Comparison of ENCODE assay signal across 29 cellular contexts in genomic region chr3:125067225-125067624, GRCh38. TPM values are rescaled to one million over a fixed set of nuclear protein-coding genes. Genes with fewer than 3 reads are reported as not detected.
A peak's percentile ranks its signal among the peaks of the same experiment; 100 is the strongest.
DNase-seq lines count a peak whose midpoint lies in the region; ATAC-seq, FAIRE-seq and TF ChIP-seq lines count a peak whose summit lies in the region.
"Had no signal": no experiment of that assay in that cellular context is flagged by ENCODE, and none has a peak within 500 bp of the region (broad histone marks: within the 10 kb centered on the region; RNA-seq: fewer than 3 reads in every experiment).

No MANE protein-coding gene starts in this region.

- H3K4me1 Mint-ChIP-seq in astrocyte (ENCODE audit: low read depth, unreplicated experiment), result peaks cover 27% of the 10 kb centered on the region

- no peaks in the 10 kb centered on the region for H3K79me1 ChIP-seq in mesenchymal stem cell (replicated peaks; ENCODE audit: low read length, poor library complexity, severe bottlenecking)

- ATAC-seq in GM18519 (IDR thresholded peaks at IDR 0.05; ENCODE audit: low FRiP score, unreplicated experiment), result no peak
- ATAC-seq: T-helper 17 cell had no signal

- peak overlapping the region; percentile 77 for H3K27ac Mint-ChIP-seq in astrocyte (ENCODE audit: unreplicated experiment)
- H3K27ac Mint-ChIP-seq: CD8-positive, alpha-beta memory T cell; memory B cell; nephron progenitor cell; T-helper 17 cell had no signal

- H2BK15ac ChIP-seq in mesenchymal stem cell (ENCODE audit: low read depth, poor library complexity, severe bottlenecking), result no peak overlapping the region

- no peak overlapping the region for H3K14ac ChIP-seq in mesenchymal stem cell (ENCODE audit: low read length in 2 of 2)

- H4K91ac ChIP-seq in mesenchymal stem cell (ENCODE audit: low read length), result no peak overlapping the region

- H2BK5ac ChIP-seq in mesenchymal stem cell (ENCODE audit: low read depth, low read length, poor library complexity, severe bottlenecking), result no peak overlapping the region

- H2AFZ ChIP-seq in astrocyte (ENCODE audit: low read depth, low read length) (peak overlapping the region; percentile 3), mesenchymal stem cell (ENCODE audit: low read depth, low read length) (no peak overlapping the region)
- H2AFZ ChIP-seq: hepatocyte had no signal

- no peak overlapping the region for H3K4me2 ChIP-seq in astrocyte (ENCODE audit: low read length)
- no peak overlapping the region for H3K4me2 ChIP-seq in mesenchymal stem cell (ENCODE audit: low read length, poor library complexity, severe bottlenecking)
- H3K4me2 ChIP-seq: hepatocyte had no signal

- H3K79me2 ChIP-seq in astrocyte (ENCODE audit: insufficient read depth, low read length), result no peaks in the 10 kb centered on the region
- H3K79me2 ChIP-seq: hepatocyte had no signal

- H3K9me3 Mint-ChIP-seq in astrocyte (ENCODE audit: unreplicated experiment), result peaks cover 3% of the 10 kb centered on the region
- H3K9me3 Mint-ChIP-seq: CD8-positive, alpha-beta memory T cell; IgD-negative memory B cell; memory B cell had no signal

- peak overlapping the region; percentile 30 to 85 for H2BK12ac ChIP-seq in mesenchymal stem cell (ENCODE audit: low read length in 2 of 2)

- H3K4me3 ChIP-seq in HUES64 (ENCODE audit: low read length), result no peak overlapping the region
- no peak overlapping the region for H3K4me3 ChIP-seq in astrocyte (ENCODE audit: insufficient read depth, low read depth, low read length)
- no peak overlapping the region for H3K4me3 ChIP-seq in mesenchymal stem cell (ENCODE audit: insufficient read depth in 1 of 2, low read depth in 1 of 2, low read length in 2 of 2)
- no peak overlapping the region for H3K4me3 ChIP-seq in dorsolateral prefrontal cortex
- H3K4me3 ChIP-seq: adrenal gland, hepatocyte, SJCRH30, skin epidermis, thyroid gland had no signal

- no peaks in the 10 kb centered on the region for H3K36me3 Mint-ChIP-seq in astrocyte (ENCODE audit: low read depth, unreplicated experiment)
- H3K36me3 Mint-ChIP-seq: CD8-positive, alpha-beta memory T cell; memory B cell had no signal

- peak overlapping the region; percentile 66 for H2AK5ac ChIP-seq in mesenchymal stem cell (ENCODE audit: low read length, severe bottlenecking)

- H3K23ac ChIP-seq in mesenchymal stem cell (ENCODE audit: low read length in 2 of 2), result no peak overlapping the region

- peak; percentile 57 for DNase-seq in EL
- DNase-seq in astrocyte (ENCODE audit: low read depth), result peak; percentile 57
- no peak for DNase-seq in mesenchymal stem cell
- DNase-seq in dorsolateral prefrontal cortex, result no peak
- no peak for DNase-seq in middle frontal gyrus (ENCODE audit: extremely low spot score, low spot score)
- DNase-seq: activated CD4-positive, alpha-beta T cell treated with anti-CD3 and anti-CD28 coated beads, Interleukin-2, amount 50 U/mL, for 4 hours; activated effector memory CD4-positive, alpha-beta T cell treated with Interleukin-2 at 50 U/mL for 16 hours; adrenal gland; AML-193; CD8-positive, alpha-beta memory T cell; dermis blood vessel endothelial cell; DMS79; kidney; MM.1S; NCI-H2171; NCI-H748 treated with DMSO at 0.1 percent for 48 hours; nephron progenitor cell; SJCRH30; stimulated activated CD4-positive, alpha-beta T cell treated with anti-CD3 and anti-CD28 coated beads, Interleukin-2, amount 100 ng/mL, for 24 hours; stimulated activated naive CD4-positive, alpha-beta T cell; T-helper 17 cell; thyroid gland had no signal

- peak overlapping the region in 1 of 2 experiments; percentile 41 for H3K4ac ChIP-seq in mesenchymal stem cell (ENCODE audit: low read depth in 1 of 2, low read length in 2 of 2)

- no peaks in the 10 kb centered on the region for H3K27me3 ChIP-seq in HUES64 (ENCODE audit: insufficient read depth, low read length)
- H3K27me3 ChIP-seq in astrocyte (ENCODE audit: insufficient read depth, low read length), result no peaks in the 10 kb centered on the region
- H3K27me3 ChIP-seq in mesenchymal stem cell (ENCODE audit: control insufficient read depth in 1 of 2, insufficient read depth in 1 of 2, low read length in 2 of 2), result no peaks in the 10 kb centered on the region
- H3K27me3 ChIP-seq in dorsolateral prefrontal cortex, result no peaks in the 10 kb centered on the region
- H3K27me3 ChIP-seq: adrenal gland, hepatocyte, SJCRH30, thyroid gland had no signal

- H3K18ac ChIP-seq in mesenchymal stem cell (ENCODE audit: low read depth in 1 of 2, low read length in 2 of 2), result no peak overlapping the region

- no peak for FAIRE-seq in astrocyte (lab: Jason Lieb, UNC)
- FAIRE-seq: kidney had no signal

- H3K27ac ChIP-seq in HUES64 (ENCODE audit: low read depth, low read length) (peak overlapping the region; percentile 21; the same call in 1 of the 2 replicates), astrocyte (ENCODE audit: low read depth, low read length) (no peak overlapping the region), mesenchymal stem cell (ENCODE audit: low read length, poor library complexity, severe bottlenecking) (no peak overlapping the region), dorsolateral prefrontal cortex (no peak overlapping the region)
- H3K27ac ChIP-seq: adrenal gland, hepatocyte, SJCRH30, skin epidermis, thyroid gland, VCaP had no signal

- H3K4me3 Mint-ChIP-seq in astrocyte (ENCODE audit: unreplicated experiment), result no peak overlapping the region
- H3K4me3 Mint-ChIP-seq: CD8-positive, alpha-beta memory T cell; memory B cell; nephron progenitor cell; T-helper 17 cell had no signal

- no peak for TF ChIP-seq CTCF in astrocyte (IDR thresholded peaks at IDR 0.05; ENCODE audit: insufficient read depth, low read depth, low read length)
- no peak for TF ChIP-seq CTCF in dorsolateral prefrontal cortex (IDR thresholded peaks at IDR 0.05 in 54 of 56, conservative IDR thresholded peaks at IDR 0.05 in 2 of 56; ENCODE audit: low read depth in 1 of 56, partially characterized antibody in 56 of 56)

- 68% methylated on average over 2 of the region's 3 CpGs for WGBS in HUES64
- WGBS in mesenchymal stem cell, result 50% methylated on average over 2 of the region's 3 CpGs

- no peak overlapping the region for H4K8ac ChIP-seq in mesenchymal stem cell (ENCODE audit: low read length)

- peak overlapping the region; percentile 11 for H2BK120ac ChIP-seq in mesenchymal stem cell (ENCODE audit: low read depth, low read length)

- H3K36me3 ChIP-seq in HUES64 (ENCODE audit: insufficient read depth, low read length) (no peaks in the 10 kb centered on the region), astrocyte (ENCODE audit: insufficient read depth, low read length) (no peaks in the 10 kb centered on the region), mesenchymal stem cell (ENCODE audit: control insufficient read depth in 1 of 2, insufficient read depth in 2 of 2, low read depth in 1 of 2, low read length in 2 of 2) (no peaks in the 10 kb centered on the region)
- H3K36me3 ChIP-seq: adrenal gland, SJCRH30, thyroid gland had no signal

- H3K9ac ChIP-seq in HUES64 (ENCODE audit: low read depth, low read length) (no peak overlapping the region), astrocyte (ENCODE audit: low read length) (no peak overlapping the region), mesenchymal stem cell (ENCODE audit: low read length) (no peak overlapping the region)

- no peaks in the 10 kb centered on the region for H4K20me1 ChIP-seq in astrocyte (ENCODE audit: insufficient read depth, low read length)

- H3K4me1 ChIP-seq in HUES64 (ENCODE audit: insufficient read depth, low read length) (peaks cover 9% of the 10 kb centered on the region; the same call in 1 of the 2 replicates), astrocyte (ENCODE audit: insufficient read depth, low read length) (peaks cover 15% of the 10 kb centered on the region), mesenchymal stem cell (ENCODE audit: control insufficient read depth, insufficient read depth, low read depth, low read length) (peaks cover 8% of the 10 kb centered on the region)
- H3K4me1 ChIP-seq: adrenal gland had no signal

- no peaks in the 10 kb centered on the region for H3K27me3 Mint-ChIP-seq in astrocyte (ENCODE audit: low read depth, unreplicated experiment)

- H3K9me3 ChIP-seq in HUES64 (ENCODE audit: insufficient read depth, low read depth, low read length) (peaks cover 2% of the 10 kb centered on the region; the same call in 1 of the 2 replicates), astrocyte (ENCODE audit: insufficient read depth, low read depth, low read length) (no peaks in the 10 kb centered on the region), mesenchymal stem cell (ENCODE audit: control insufficient read depth, low read length) (no peaks in the 10 kb centered on the region)
- H3K9me3 ChIP-seq: adrenal gland, SJCRH30, thyroid gland had no signal

- intact Hi-C loops in dorsolateral prefrontal cortex (cut with DNase I), result no loop called here

RNA-seq across cellular contexts. Expression of gene HEG1, which starts 11.4 kb away (rescaled TPM):
- 11.2 TPM for polyA plus RNA-seq in HUES64 (2013, experiment 1 of 2)
- 13.1 TPM for polyA plus RNA-seq in HUES64 (2013, experiment 2 of 2)
- 62.1 and 65.7 TPM in 2 replicates for total RNA-seq in astrocyte
- 134 TPM for polyA plus RNA-seq in mesenchymal stem cell (2013, experiment 1 of 2)
- 130 TPM for polyA plus RNA-seq in mesenchymal stem cell (2013, experiment 2 of 2)
- 10 to 100 TPM; 12.8 to 65.6 (median 29.0) TPM for total RNA-seq in dorsolateral prefrontal cortex

Comparison
In these comparisons a context has a peak if more than half of its experiments do, and no peak if none do; other contexts are left out.
1. DNase-seq: peak in EL (single experiment) and astrocyte (single experiment); none in mesenchymal stem cell (single experiment), dorsolateral prefrontal cortex (0 of 10) and middle frontal gyrus (single experiment).